In the genomic region with DNA sequence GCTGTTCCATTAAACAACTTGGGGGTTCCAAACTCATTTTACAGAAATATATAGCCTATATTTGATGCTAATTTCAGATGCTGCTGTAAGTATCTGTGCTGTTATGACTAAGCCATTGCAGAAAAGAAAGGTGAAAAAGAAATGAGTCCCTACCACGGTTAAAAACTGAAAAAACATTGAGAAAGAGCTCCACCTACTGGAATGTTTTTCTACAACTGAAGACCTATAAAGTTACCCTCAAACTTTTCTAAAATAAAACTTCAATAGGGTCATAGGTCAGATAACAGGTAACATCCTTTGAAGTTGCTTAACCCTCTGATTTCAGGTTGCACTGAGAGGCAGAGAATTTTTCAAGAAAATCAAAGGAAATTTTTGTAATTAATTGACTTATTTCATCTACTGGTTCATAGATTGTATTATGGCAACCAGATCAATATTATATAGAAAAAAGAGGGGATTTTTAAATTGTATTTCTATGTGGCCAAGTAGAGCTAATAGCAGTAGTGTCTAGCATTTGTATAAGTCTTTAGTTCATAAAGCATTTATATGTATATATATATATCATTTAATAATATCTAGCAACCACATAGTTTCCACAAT, we compare ENCODE assay signal across 9 cellular contexts.
A peak's percentile ranks its signal among the peaks of the same experiment; 100 is the strongest.
DNase-seq lines count a peak whose midpoint lies in the region; ATAC-seq, FAIRE-seq and TF ChIP-seq lines count a peak whose summit lies in the region.
"Had no signal": no experiment of that assay in that cellular context is flagged by ENCODE, and none has a peak within 500 bp of the region (broad histone marks: within the 10 kb centered on the region; RNA-seq: fewer than 3 reads in every experiment).

No MANE protein-coding gene starts in this region.

- H4K91ac ChIP-seq in H1 (replicated peaks; ENCODE audit: insufficient read length, low read length): no peak overlapping the region

- POLR2A ChIA-PET in H1 (lab: Charles Lee; ENCODE audit: partially characterized antibody): no interaction called here

- no peak overlapping the region for H3K4ac ChIP-seq in H1 (replicated peaks; ENCODE audit: insufficient read length, low read depth, low read length)

- no peaks in the 10 kb centered on the region; the same call in 1 of the 2 replicates for H3K23me2 ChIP-seq in H1 (ENCODE audit: low read depth, low read length)

- peaks cover 0 to 2% of the 10 kb centered on the region in 2 experiments for H4K20me1 ChIP-seq in H1 (replicated peaks in 1 of 2; ENCODE audit: control insufficient read depth in 1 of 2, insufficient read depth in 2 of 2, low read length in 2 of 2)
- H4K20me1 ChIP-seq: BLaER1 had no signal

- no peak overlapping the region for H2BK12ac ChIP-seq in H1 (ENCODE audit: low read depth, low read length)

- H4K5ac ChIP-seq in H1 (ENCODE audit: insufficient read length, low read depth, low read length): no peak overlapping the region

- H3K4me1 ChIP-seq in H1 (replicated peaks in 1 of 4; ENCODE audit: control insufficient read depth in 3 of 4, insufficient read depth in 4 of 4, low read length in 3 of 4): peaks cover 0 to 2% (median 0%) of the 10 kb centered on the region in 4 experiments; a peak in 1 of 7 replicates
- H3K4me1 ChIP-seq: BLaER1 had no signal

- no peak overlapping the region for H2BK5ac ChIP-seq in H1 (ENCODE audit: low read depth, low read length)

- no peaks in the 10 kb centered on the region for H3K79me1 ChIP-seq in H1 (ENCODE audit: low read depth, low read length)

- peak; percentile 60 to 65 for TF ChIP-seq RAD21 in H1 (IDR thresholded peaks at IDR 0.05 in 1 of 2, conservative IDR thresholded peaks at IDR 0.05 in 1 of 2; ENCODE audit: low read depth in 2 of 2, low read length in 2 of 2)

- DNase-seq in NCI-H1417 (lab: John Stamatoyannopoulos, UW): peak in 2 of 3 experiments; percentile 12 to 50
- DNase-seq in NCI-H1417 treated with DMSO at 0.1 percent for 48 hours (lab: John Stamatoyannopoulos, UW): no peak
- peak; percentile 38 for DNase-seq in NCI-H2171 treated with DMSO at 0.1 percent for 48 hours (lab: John Stamatoyannopoulos, UW)
- DNase-seq in H1 (ENCODE audit: low read depth in 1 of 2, low spot score in 2 of 2): no peak
- no peak for DNase-seq in stimulated activated naive CD8-positive, alpha-beta T cell treated with anti-CD3 and anti-CD28 coated beads, Interleukin-15, Interleukin-2, amounts not matched to agents 100 U/mL and 50 U/mL, for 24 hours
- DNase-seq in GF-D8 (lab: John Stamatoyannopoulos, UW): no peak
- DNase-seq in NCI-H1048 (lab: John Stamatoyannopoulos, UW): no peak

- TF ChIP-seq POLR2A in H1 (IDR thresholded peaks at IDR 0.05; ENCODE audit: control extremely low read depth in 1 of 2, low read depth in 2 of 2, low read length in 2 of 2): no peak

- no peak overlapping the region for H3K4me3 ChIP-seq in H1 (ENCODE audit: extremely low read depth in 1 of 4, insufficient read depth in 2 of 4, low read depth in 3 of 4, low read length in 4 of 4)
- H3K4me3 ChIP-seq: BLaER1 had no signal

- no peak overlapping the region for H3K56ac ChIP-seq in H1 (replicated peaks; ENCODE audit: insufficient read length, low read depth, low read length)

- H3K27me3 ChIP-seq in H1 (replicated peaks in 1 of 4; ENCODE audit: control insufficient read depth in 3 of 4, extremely low read depth in 1 of 4, insufficient read depth in 3 of 4, low read length in 3 of 4): no peaks in the 10 kb centered on the region
- H3K27me3 ChIP-seq: BLaER1 had no signal

- 20% methylated on average over 1 of the region's 1 CpG; no CpG with 5 or more reads in 1 of the 2 experiments for WGBS in H1 (ENCODE audit: extremely low coverage in 1 of 2, insufficient coverage in 1 of 2, insufficient read length in 1 of 2, insufficient replicate concordance in 2 of 2, low coverage in 1 of 2, low lambda C conversion rate in 2 of 2, missing lambda C conversion rate in 1 of 2), 2 experiments

- no peak overlapping the region for H2AFZ ChIP-seq in H1 (ENCODE audit: low read length)

- H3K18ac ChIP-seq in H1 (ENCODE audit: extremely low read depth, low read length): no peak overlapping the region

- ATAC-seq in HG02798 (IDR thresholded peaks at IDR 0.05; ENCODE audit: poor library complexity, unreplicated experiment): peak; percentile 60
- ATAC-seq in stimulated activated naive CD8-positive, alpha-beta T cell treated with anti-CD3 and anti-CD28 coated beads, Interleukin-15, Interleukin-2, amounts not matched to agents 100 U/mL and 50 U/mL, for 24 hours: peak; percentile 43

- H3K9ac ChIP-seq in H1 (replicated peaks in 1 of 4; ENCODE audit: extremely low read depth in 1 of 4, low read depth in 3 of 4, low read length in 3 of 4): no peak overlapping the region
- H3K9ac ChIP-seq: BLaER1 had no signal

- no peak overlapping the region for H2BK15ac ChIP-seq in H1 (ENCODE audit: low read length)

- no peak overlapping the region for H2BK120ac ChIP-seq in H1 (replicated peaks; ENCODE audit: low read depth, low read length)

- peak in 2 of 3 experiments; percentile 31; a peak in 2 of 4 replicates for TF ChIP-seq CTCF in H1 (IDR thresholded peaks at IDR 0.05; ENCODE audit: control extremely low read depth in 1 of 3, insufficient read depth in 1 of 3, low read depth in 1 of 3, low read length in 3 of 3)

- FAIRE-seq in H1 (lab: Jason Lieb, UNC): no peak

- no peak overlapping the region for H2AK5ac ChIP-seq in H1 (ENCODE audit: low read depth, low read length)

- no peaks in the 10 kb centered on the region for H3K79me2 ChIP-seq in H1 (ENCODE audit: control insufficient read depth in 1 of 2, insufficient read depth in 2 of 2, low read length in 2 of 2)

- no peak for TF ChIP-seq EP300 in H1 (IDR thresholded peaks at IDR 0.05; ENCODE audit: borderline replicate concordance in 1 of 2, low read depth in 2 of 2, low read length in 2 of 2)

- no peaks in the 10 kb centered on the region for H3K36me3 ChIP-seq in H1 (ENCODE audit: control insufficient read depth in 2 of 4, insufficient read depth in 4 of 4, low read length in 3 of 4)
- H3K36me3 ChIP-seq: BLaER1 had no signal

- no peaks in the 10 kb centered on the region for H3K9me3 ChIP-seq in H1 (ENCODE audit: insufficient read depth in 2 of 2, low read depth in 1 of 2, low read length in 1 of 2)
- H3K9me3 ChIP-seq: BLaER1 had no signal

- no peak overlapping the region for H3K14ac ChIP-seq in H1 (ENCODE audit: insufficient read length)

- no peak overlapping the region for H4K8ac ChIP-seq in H1 (ENCODE audit: extremely low read depth, insufficient read depth, low read length)

- H3K4me2 ChIP-seq in H1 (ENCODE audit: insufficient read depth in 1 of 2, low read depth in 2 of 2, low read length in 2 of 2): no peak overlapping the region
- H3K4me2 ChIP-seq: BLaER1 had no signal

- H3K27ac ChIP-seq in H1 (ENCODE audit: low read depth, low read length): no peak overlapping the region
- H3K27ac ChIP-seq: BLaER1 had no signal

- CTCF ChIA-PET in H1 (lab: Charles Lee; ENCODE audit: partially characterized antibody): interaction anchor here (0.7 to 5.0 kb wide), 18 partner anchors 10 to 187 kb away, joined by 3 to 40 read pairs (median 4); no protein-coding TSS in a partner anchor

- H3K23ac ChIP-seq in H1 (ENCODE audit: insufficient read length): no peak overlapping the region

- H2BK20ac ChIP-seq in H1 (ENCODE audit: low read length): no peak overlapping the region

TF ChIP-seq in H1, 55 proteins besides CTCF, POLR2A, EP300 and RAD21:
- no peak for TF ChIP-seq RBBP5 (IDR thresholded peaks at IDR 0.05; ENCODE audit: borderline replicate concordance, low read depth, low read length)
- no peak for TF ChIP-seq TAF7 (optimal IDR thresholded peaks at IDR 0.05; ENCODE audit: borderline replicate concordance, low read depth, low read length)
- no peak for TF ChIP-seq KDM5A (IDR thresholded peaks at IDR 0.05; ENCODE audit: low read length)
- no peak for TF ChIP-seq CHD2 (IDR thresholded peaks at IDR 0.05; ENCODE audit: low read length)
- TF ChIP-seq SP1 (IDR thresholded peaks at IDR 0.05; ENCODE audit: low read depth, low read length): no peak
- no peak for TF ChIP-seq GTF2F1 (IDR thresholded peaks at IDR 0.05; ENCODE audit: borderline replicate concordance, low read depth, low read length)
- no peak for TF ChIP-seq CEBPB (IDR thresholded peaks at IDR 0.05; ENCODE audit: low read depth, low read length)
- no peak for TF ChIP-seq CREB1 (IDR thresholded peaks at IDR 0.05)
- no peak for TF ChIP-seq PHF8 (conservative IDR thresholded peaks at IDR 0.05; ENCODE audit: low read depth, low read length)
- no peak for TF ChIP-seq SUZ12 (IDR thresholded peaks at IDR 0.05; ENCODE audit: low read length)
- TF ChIP-seq POU5F1 (IDR thresholded peaks at IDR 0.05; ENCODE audit: low read depth, low read length): no peak
- TF ChIP-seq RNF2 (IDR thresholded peaks at IDR 0.05; ENCODE audit: borderline replicate concordance, low read depth, low read length, missing control alignments, poor library complexity, severe bottlenecking): no peak
- TF ChIP-seq CBX5 (IDR thresholded peaks at IDR 0.05; ENCODE audit: low read depth, low read length): no peak
- TF ChIP-seq EZH2 (IDR thresholded peaks at IDR 0.05; ENCODE audit: low read depth, low read length, severe bottlenecking): no peak
- TF ChIP-seq, protein P1, sequence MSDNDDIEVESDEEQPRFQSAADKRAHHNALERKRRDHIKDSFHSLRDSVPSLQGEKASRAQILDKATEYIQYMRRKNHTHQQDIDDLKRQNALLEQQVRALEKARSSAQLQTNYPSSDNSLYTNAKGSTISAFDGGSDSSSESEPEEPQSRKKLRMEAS (IDR thresholded peaks at IDR 0.05): no peak
- TF ChIP-seq TBP (IDR thresholded peaks at IDR 0.05; ENCODE audit: low read depth, low read length): no peak

Comparison
In these comparisons a context has a peak if more than half of its experiments do, and no peak if none do; other contexts are left out.
1. DNase-seq: peak in NCI-H1417 (2 of 3) and NCI-H2171 treated with DMSO at 0.1 percent for 48 hours (single experiment); none in NCI-H1417 treated with DMSO at 0.1 percent for 48 hours (single experiment), H1 (0 of 2), stimulated activated naive CD8-positive, alpha-beta T cell treated with anti-CD3 and anti-CD28 coated beads, Interleukin-15, Interleukin-2, amounts not matched to agents 100 U/mL and 50 U/mL, for 24 hours (single experiment), GF-D8 (single experiment) and NCI-H1048 (single experiment).